In genomic region chr9:87570000-87570834, GRCh38 we compare ENCODE assay signal across 9 cellular contexts.
DNase-seq lines count a peak whose midpoint lies in the region; ATAC-seq and FAIRE-seq lines count a peak whose summit lies in the region.
"Had no signal": no experiment of that assay in that cellular context is flagged by ENCODE, and none has a peak within 500 bp of the region (broad histone marks: within the 10 kb centered on the region; RNA-seq: fewer than 3 reads in every experiment).

No MANE protein-coding gene starts in this region.

- H3K9ac ChIP-seq in rectal smooth muscle tissue (ENCODE audit: low read length): no peak overlapping the region

- H3K36me3 ChIP-seq in rectal smooth muscle tissue (ENCODE audit: control insufficient read depth, insufficient read depth, low read length): peaks cover 2% of the 10 kb centered on the region

- DNase-seq in medulla oblongata (ENCODE audit: extremely low spot score): no peak
- no peak for DNase-seq in retina
- DNase-seq in NCI-H2196 treated with DMSO at 0.1 percent for 48 hours (lab: John Stamatoyannopoulos, UW; ENCODE audit: unreplicated experiment): no peak
- no peak for DNase-seq in DMS79 (lab: John Stamatoyannopoulos, UW)
- DNase-seq: DMS 273 treated with DMSO at 0.1 percent for 48 hours had no signal

- no peak overlapping the region for H3K4me3 ChIP-seq in rectal smooth muscle tissue (ENCODE audit: low read length)

- FAIRE-seq in endometrium (lab: Jason Lieb, UNC): peak; percentile 31

- H3K27ac ChIP-seq in rectal smooth muscle tissue (ENCODE audit: low read depth, low read length): peak overlapping the region; percentile 70

- peaks cover 43% of the 10 kb centered on the region for H3K4me1 ChIP-seq in rectal smooth muscle tissue (ENCODE audit: control insufficient read depth, insufficient read depth, low read length)

- peak; percentile 66 for ATAC-seq in GM18873 (IDR thresholded peaks at IDR 0.05; ENCODE audit: low FRiP score, unreplicated experiment)
- peak; percentile 80 for ATAC-seq in HG03175 (IDR thresholded peaks at IDR 0.05; ENCODE audit: unreplicated experiment)

- H3K27me3 ChIP-seq in rectal smooth muscle tissue (ENCODE audit: control insufficient read depth, insufficient read depth, low read length): no peaks in the 10 kb centered on the region
